Comparison of ENCODE assay signal across 18 cellular contexts in the genomic region with DNA sequence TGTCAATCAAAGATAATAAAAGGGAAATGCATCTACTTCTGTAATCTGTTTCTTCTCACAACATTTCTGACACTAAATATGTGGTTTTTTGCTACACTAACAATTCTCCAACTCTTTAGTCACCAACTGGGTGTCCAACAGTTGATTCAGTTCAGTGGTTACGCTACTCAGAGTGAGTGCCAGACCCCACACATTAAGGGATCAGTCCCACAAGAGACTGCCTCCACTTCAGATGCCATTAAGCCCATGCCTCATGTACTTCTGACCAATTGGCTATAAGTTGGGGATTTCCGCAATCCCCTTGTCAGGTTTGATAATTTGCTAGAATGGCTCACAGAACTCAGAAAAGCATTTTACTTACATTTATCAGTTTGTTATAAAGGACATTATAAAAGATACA. TPM values are rescaled to one million over a fixed set of nuclear protein-coding genes. Genes with fewer than 3 reads are reported as not detected.
DNase-seq lines count a peak whose midpoint lies in the region; TF ChIP-seq lines count a peak whose summit lies in the region.
"Had no signal": no experiment of that assay in that cellular context is flagged by ENCODE, and none has a peak within 500 bp of the region (broad histone marks: within the 10 kb centered on the region; RNA-seq: fewer than 3 reads in every experiment).

No MANE protein-coding gene starts in this region.

- no peaks in the 10 kb centered on the region for H3K4me1 ChIP-seq in ascending aorta

- H3K36me3 ChIP-seq in MG63, result no peaks in the 10 kb centered on the region
- H3K36me3 ChIP-seq in ascending aorta, result no peaks in the 10 kb centered on the region
- H3K36me3 ChIP-seq: HAP-1, neutrophil, right lobe of liver had no signal

- TF ChIP-seq CTCF in retinal pigment epithelial cell (conservative IDR thresholded peaks at IDR 0.05; ENCODE audit: low read depth, low read length) (no peak), ascending aorta (IDR thresholded peaks at IDR 0.05) (no peak)

- peak; percentile 6 for DNase-seq in GM04503 (ENCODE audit: low read depth)
- DNase-seq in MG63, result peak; percentile 42
- DNase-seq in fibroblast of peridontal ligament (ENCODE audit: extremely low read depth), result peak; percentile 20
- peak; percentile 42 for DNase-seq in retinal pigment epithelial cell (ENCODE audit: low read depth)
- no peak for DNase-seq in ascending aorta (ENCODE audit: low spot score in 2 of 2)
- DNase-seq in DMS53 treated with DMSO at 0.1 percent for 48 hours (lab: John Stamatoyannopoulos, UW; ENCODE audit: unreplicated experiment), result no peak
- no peak for DNase-seq in NCI-H82 (lab: John Stamatoyannopoulos, UW)
- DNase-seq: activated CD4-positive, alpha-beta T cell treated with anti-CD3 and anti-CD28 coated beads, Interleukin-2, amount 50 U/mL, for 48 hours; effector CD8-positive, alpha-beta T cell; hippocampal formation; NCI-H1694 treated with DMSO at 0.1 percent for 48 hours; NCI-H446 treated with DMSO at 0.1 percent for 48 hours; right lobe of liver; stimulated activated CD4-positive, alpha-beta T cell treated with anti-CD3 and anti-CD28 coated beads, Interleukin-2, amount 100 ng/mL, for 24 hours; T-cell had no signal

- no peak overlapping the region for H3K4me3 ChIP-seq in MG63
- no peak overlapping the region for H3K4me3 ChIP-seq in retinal pigment epithelial cell (ENCODE audit: low read length)
- no peak overlapping the region for H3K4me3 ChIP-seq in ascending aorta
- H3K4me3 ChIP-seq: HAP-1, right lobe of liver had no signal

- intact Hi-C loops in ascending aorta (cut with DNase I), result no loop called here

- H3K9me3 ChIP-seq in MG63 (no peaks in the 10 kb centered on the region), ascending aorta (no peaks in the 10 kb centered on the region)
- H3K9me3 ChIP-seq: HAP-1, neutrophil, right lobe of liver had no signal

- H3K27me3 ChIP-seq in MG63, result no peaks in the 10 kb centered on the region
- H3K27me3 ChIP-seq in ascending aorta, result no peaks in the 10 kb centered on the region
- H3K27me3 ChIP-seq: neutrophil, right lobe of liver had no signal

- H3K27ac ChIP-seq in ascending aorta, result no peak overlapping the region
- H3K27ac ChIP-seq: neutrophil, right lobe of liver, VCaP had no signal

RNA-seq across cellular contexts. Expression of a gene that starts 28.4 kb away (rescaled TPM):
- total RNA-seq in MG63 (2014; rRNA removed; shearing (Covaris generic); ENCODE audit: low replicate concordance), result 15.4 and 21.4 TPM in 2 replicates
- total RNA-seq in ascending aorta, result 4.0 TPM

Comparison
In these comparisons a context has a peak if more than half of its experiments do, and no peak if none do; other contexts are left out.
1. DNase-seq: peak in GM04503 (single experiment), MG63 (single experiment), fibroblast of peridontal ligament (single experiment) and retinal pigment epithelial cell (single experiment); none in ascending aorta (0 of 2), DMS53 treated with DMSO at 0.1 percent for 48 hours (single experiment) and NCI-H82 (single experiment).